ENCODE assay signal across 29 cellular contexts in genomic region chr2:235807347-235807746, GRCh38.
A peak's percentile ranks its signal among the peaks of the same experiment; 100 is the strongest.
DNase-seq lines count a peak whose midpoint lies in the region; ATAC-seq and TF ChIP-seq lines count a peak whose summit lies in the region.
"Had no signal": no experiment of that assay in that cellular context is flagged by ENCODE, and none has a peak within 500 bp of the region (broad histone marks: within the 10 kb centered on the region; RNA-seq: fewer than 3 reads in every experiment).

No MANE protein-coding gene starts in this region.

- peak overlapping the region in 4 of 5 experiments; percentile 23 to 75 (median 42) for H3K27ac Mint-ChIP-seq in brain
- no peak overlapping the region for H3K27ac Mint-ChIP-seq in activated naive CD8-positive, alpha-beta T cell treated with anti-CD3 and anti-CD28 coated beads, Interleukin-2, amount 50 U/mL, for 24 hours
- H3K27ac Mint-ChIP-seq: activated CD4-positive, alpha-beta memory T cell treated with anti-CD3 and anti-CD28 coated beads for 36 hours; activated naive CD4-positive, alpha-beta T cell treated with anti-CD3 and anti-CD28 coated beads, Interleukin-2, amount 10 ng/mL, durations not matched to agents 7 days and 5 days; CD4-positive, CD25-positive, alpha-beta regulatory T cell; nephron; stimulated activated naive CD8-positive, alpha-beta T cell treated with anti-CD3 and anti-CD28 coated beads, Interleukin-15, Interleukin-2, amounts not matched to agents 100 ng/mL and 50 ng/mL, for 24 hours had no signal

- no peak overlapping the region for H3K4ac ChIP-seq in neuronal stem cell (ENCODE audit: low read length)

- TF ChIP-seq CTCF in brain (conservative IDR thresholded peaks at IDR 0.05) (no peak), foreskin fibroblast (IDR thresholded peaks at IDR 0.05; ENCODE audit: low read depth, low read length) (no peak)

- no peak overlapping the region for H4K91ac ChIP-seq in neuronal stem cell (ENCODE audit: low read depth, low read length, poor library complexity)

- no peak overlapping the region for H2AFZ ChIP-seq in neuronal stem cell (ENCODE audit: low read length)
- H2AFZ ChIP-seq: parathyroid adenoma had no signal

- no peak overlapping the region for H2AK5ac ChIP-seq in neuronal stem cell (ENCODE audit: low read depth, low read length)

- peaks cover 68% of the 10 kb centered on the region for H3K36me3 Mint-ChIP-seq in brain
- no peaks in the 10 kb centered on the region for H3K36me3 Mint-ChIP-seq in activated naive CD8-positive, alpha-beta T cell treated with anti-CD3 and anti-CD28 coated beads, Interleukin-2, amount 50 U/mL, for 24 hours (ENCODE audit: low read depth)
- H3K36me3 Mint-ChIP-seq: activated CD4-positive, alpha-beta memory T cell treated with anti-CD3 and anti-CD28 coated beads for 36 hours; activated naive CD4-positive, alpha-beta T cell treated with anti-CD3 and anti-CD28 coated beads, Interleukin-2, amount 10 ng/mL, durations not matched to agents 7 days and 5 days; CD4-positive, CD25-positive, alpha-beta regulatory T cell had no signal

- no peak overlapping the region for H3K18ac ChIP-seq in neuronal stem cell (ENCODE audit: low read length)

- no peak overlapping the region for H2BK12ac ChIP-seq in neuronal stem cell (ENCODE audit: low read length)

- H3K36me3 ChIP-seq in neuronal stem cell (replicated peaks in 1 of 2; ENCODE audit: control insufficient read depth in 2 of 2, insufficient read depth in 2 of 2, low read length in 2 of 2): peaks cover 6 to 87% of the 10 kb centered on the region in 2 donors

- no peak overlapping the region for H3K9ac ChIP-seq in neuronal stem cell (ENCODE audit: low read depth, low read length, poor library complexity)
- H3K9ac ChIP-seq: parathyroid adenoma had no signal

- no peak overlapping the region for H2BK15ac ChIP-seq in neuronal stem cell (ENCODE audit: low read length)

- peaks cover 0 to 1% (median 0%) of the 10 kb centered on the region in 3 experiments for H3K27me3 ChIP-seq in neuronal stem cell (ENCODE audit: control insufficient read depth in 3 of 3, insufficient read depth in 3 of 3, low read depth in 1 of 3, low read length in 3 of 3)
- H3K27me3 ChIP-seq: breast epithelium, right lobe of liver had no signal

- H2BK5ac ChIP-seq in neuronal stem cell (ENCODE audit: low read length): no peak overlapping the region

- no peak overlapping the region for H3K23ac ChIP-seq in neuronal stem cell (ENCODE audit: low read depth, low read length, poor library complexity)

- no peak overlapping the region for H3K4me3 ChIP-seq in neuronal stem cell (ENCODE audit: low read length in 2 of 2)
- no peak overlapping the region for H3K4me3 ChIP-seq in foreskin fibroblast (ENCODE audit: low read depth in 1 of 2, low read length in 2 of 2)
- H3K4me3 ChIP-seq: breast epithelium, lower lobe of right lung, mucosa of descending colon, right lobe of liver, thoracic aorta had no signal

- H3K4me3 Mint-ChIP-seq in brain: peak overlapping the region in 2 of 5 experiments; percentile 67 to 77
- no peak overlapping the region for H3K4me3 Mint-ChIP-seq in activated naive CD8-positive, alpha-beta T cell treated with anti-CD3 and anti-CD28 coated beads, Interleukin-2, amount 50 U/mL, for 24 hours
- H3K4me3 Mint-ChIP-seq: activated CD4-positive, alpha-beta memory T cell treated with anti-CD3 and anti-CD28 coated beads for 36 hours; activated naive CD4-positive, alpha-beta T cell treated with anti-CD3 and anti-CD28 coated beads, Interleukin-2, amount 10 ng/mL, durations not matched to agents 7 days and 5 days; CD4-positive, CD25-positive, alpha-beta regulatory T cell; nephron; stimulated activated naive CD8-positive, alpha-beta T cell treated with anti-CD3 and anti-CD28 coated beads, Interleukin-15, Interleukin-2, amounts not matched to agents 100 ng/mL and 50 ng/mL, for 24 hours had no signal

- no peak overlapping the region for H3K27ac ChIP-seq in neuronal stem cell (replicated peaks; ENCODE audit: low read length)
- H3K27ac ChIP-seq: breast epithelium, lower lobe of right lung, parathyroid adenoma, right lobe of liver, thoracic aorta had no signal

- H3K4me1 Mint-ChIP-seq in brain: peaks cover 59% of the 10 kb centered on the region
- no peaks in the 10 kb centered on the region for H3K4me1 Mint-ChIP-seq in activated naive CD8-positive, alpha-beta T cell treated with anti-CD3 and anti-CD28 coated beads, Interleukin-2, amount 50 U/mL, for 24 hours
- H3K4me1 Mint-ChIP-seq: activated naive CD4-positive, alpha-beta T cell treated with anti-CD3 and anti-CD28 coated beads, Interleukin-2, amount 10 ng/mL, durations not matched to agents 7 days and 5 days; nephron had no signal

- H3K79me1 ChIP-seq in neuronal stem cell (ENCODE audit: low read depth, low read length): no peaks in the 10 kb centered on the region

- H3K4me1 ChIP-seq in neuronal stem cell (ENCODE audit: control insufficient read depth in 2 of 2, insufficient read depth in 1 of 2, low read depth in 1 of 2, low read length in 2 of 2): peaks cover 0 to 7% of the 10 kb centered on the region in 2 donors
- H3K4me1 ChIP-seq: breast epithelium, lower lobe of right lung, parathyroid adenoma, right lobe of liver had no signal

- no peak overlapping the region for H2BK120ac ChIP-seq in neuronal stem cell (ENCODE audit: low read depth, low read length)

- WGBS in neuronal stem cell (ENCODE audit: extremely low coverage in 2 of 2, insufficient read length in 2 of 2, insufficient replicate concordance in 1 of 2), 2 donors: no CpG with 5 or more reads among the region's 16 CpGs

- H3K4me2 ChIP-seq in neuronal stem cell (ENCODE audit: insufficient read depth, low read length, poor library complexity, severe bottlenecking): no peak overlapping the region

- H3K9me3 Mint-ChIP-seq in brain: no peaks in the 10 kb centered on the region
- no peaks in the 10 kb centered on the region for H3K9me3 Mint-ChIP-seq in activated naive CD8-positive, alpha-beta T cell treated with anti-CD3 and anti-CD28 coated beads, Interleukin-2, amount 50 U/mL, for 24 hours
- H3K9me3 Mint-ChIP-seq: activated CD4-positive, alpha-beta memory T cell treated with anti-CD3 and anti-CD28 coated beads for 36 hours; activated naive CD4-positive, alpha-beta T cell treated with anti-CD3 and anti-CD28 coated beads, Interleukin-2, amount 10 ng/mL, durations not matched to agents 7 days and 5 days; nephron; stimulated activated naive CD8-positive, alpha-beta T cell treated with anti-CD3 and anti-CD28 coated beads, Interleukin-15, Interleukin-2, amounts not matched to agents 100 ng/mL and 50 ng/mL, for 24 hours had no signal

- no peak overlapping the region for H4K8ac ChIP-seq in neuronal stem cell (ENCODE audit: low read depth, low read length)

- H3K27me3 Mint-ChIP-seq in brain: peaks cover 33% of the 10 kb centered on the region
- no peaks in the 10 kb centered on the region for H3K27me3 Mint-ChIP-seq in activated naive CD8-positive, alpha-beta T cell treated with anti-CD3 and anti-CD28 coated beads, Interleukin-2, amount 50 U/mL, for 24 hours
- H3K27me3 Mint-ChIP-seq: activated naive CD4-positive, alpha-beta T cell treated with anti-CD3 and anti-CD28 coated beads, Interleukin-2, amount 10 ng/mL, durations not matched to agents 7 days and 5 days; CD4-positive, CD25-positive, alpha-beta regulatory T cell had no signal

- no peak for ATAC-seq in HG02763 (IDR thresholded peaks at IDR 0.05; ENCODE audit: unreplicated experiment)
- ATAC-seq in HG03280 (IDR thresholded peaks at IDR 0.05; ENCODE audit: unreplicated experiment): no peak
- ATAC-seq in activated naive CD8-positive, alpha-beta T cell treated with anti-CD3 and anti-CD28 coated beads, Interleukin-2, amount 50 U/mL, for 24 hours: no peak
- ATAC-seq: lower lobe of right lung, mucosa of descending colon, right lobe of liver, Right ventricle myocardium inferior had no signal

- peak; percentile 67 for DNase-seq in ELF-1 (ENCODE audit: low read depth, low spot score)
- peak; percentile 33 for DNase-seq in iPS DF 4.7 (ENCODE audit: extremely low read depth, low spot score)
- peak; percentile 5 for DNase-seq in neuronal stem cell (ENCODE audit: low spot score)
- DNase-seq in foreskin fibroblast: no peak
- no peak for DNase-seq in activated naive CD8-positive, alpha-beta T cell treated with anti-CD3 and anti-CD28 coated beads, Interleukin-2, amount 50 U/mL, for 24 hours
- DNase-seq: activated CD4-positive, alpha-beta memory T cell treated with anti-CD3 and anti-CD28 coated beads for 36 hours; activated CD4-positive, CD25-positive, alpha-beta regulatory T cell treated with anti-CD3 and anti-CD28 coated beads, Interleukin-2, amount 50 U/mL, for 72 hours; activated CD8-positive, alpha-beta memory T cell treated with anti-CD3 and anti-CD28 coated beads, Interleukin-2, amount 50 U/mL, for 48 hours; activated naive CD4-positive, alpha-beta T cell treated with anti-CD3 and anti-CD28 coated beads, Interleukin-2, amount 10 ng/mL, durations not matched to agents 7 days and 5 days; CD4-positive, CD25-positive, alpha-beta regulatory T cell; DND-41; KG1; lower lobe of right lung; mucosa of descending colon; NCI-H2029; NCI-H226; NCI-H69; right lobe of liver; stimulated activated CD8-positive, alpha-beta memory T cell treated with anti-CD3 and anti-CD28 coated beads, Interleukin-4, amount 100 ng/mL, for 48 hours; T-helper 2 cell had no signal

- H3K9me3 ChIP-seq in neuronal stem cell (replicated peaks in 1 of 2; ENCODE audit: control insufficient read depth in 2 of 2, insufficient read depth in 1 of 2, low read depth in 1 of 2, low read length in 2 of 2): peaks cover 3 to 6% of the 10 kb centered on the region in 2 donors
- H3K9me3 ChIP-seq: breast epithelium, lower lobe of right lung, mucosa of descending colon, right lobe of liver, thoracic aorta had no signal

- H3K14ac ChIP-seq in neuronal stem cell (ENCODE audit: low read length): no peak overlapping the region

Comparison
In these comparisons a context has a peak if more than half of its experiments do, and no peak if none do; other contexts are left out.
1. DNase-seq: peak in ELF-1 (single experiment), iPS DF 4.7 (single experiment) and neuronal stem cell (single experiment); none in foreskin fibroblast (0 of 2) and activated naive CD8-positive, alpha-beta T cell treated with anti-CD3 and anti-CD28 coated beads, Interleukin-2, amount 50 U/mL, for 24 hours (single experiment).